Comparison of ENCODE assay signal across 34 cellular contexts in genomic region chr15:66982816-66983215, GRCh38.
"Had no signal": no experiment of that assay in that cellular context is flagged by ENCODE, and none has a peak within 500 bp of the region (broad histone marks: within the 10 kb centered on the region; RNA-seq: fewer than 3 reads in every experiment).

No MANE protein-coding gene starts in this region.

- H3K4me3 ChIP-seq: ascending aorta, cardiac muscle cell, K562, Peyer's patch had no signal

- DNase-seq: activated B cell treated with CpG ODN at 0.5 μM for 24 hours; activated CD4-positive, alpha-beta memory T cell treated with anti-CD3 and anti-CD28 coated beads for 36 hours; activated CD4-positive, alpha-beta T cell treated with anti-CD3 and anti-CD28 coated beads for 4 hours; activated CD4-positive, alpha-beta T cell treated with anti-CD3 and anti-CD28 coated beads, Interleukin-2, amount 50 U/mL, for 1 hour; activated CD4-positive, CD25-positive, alpha-beta regulatory T cell treated with anti-CD3 and anti-CD28 coated beads, Interleukin-2, amount 50 U/mL, for 72 hours; activated effector memory CD4-positive, alpha-beta T cell treated with anti-CD3 and anti-CD28 coated beads, Interleukin-2, amount 50 U/mL, for 16 hours; activated naive CD4-positive, alpha-beta T cell; activated naive CD4-positive, alpha-beta T cell treated with anti-CD3 and anti-CD28 coated beads, Interleukin-2, amount 50 U/mL, for 16 hours; activated naive CD8-positive, alpha-beta T cell treated with anti-CD3 and anti-CD28 coated beads for 36 hours; activated T-cell treated with anti-CD3 and anti-CD28 coated beads, Interleukin-2, amount 50 U/mL, for 1 hour; activated T-cell treated with anti-CD3 and anti-CD28 coated beads, Interleukin-2, amount 50 U/mL, for 72 hours; amygdala; MV-4-11; NCI-H1092; NCI-H1436 treated with DMSO at 0.1 percent for 48 hours; NCI-H1694 treated with DMSO at 0.1 percent for 48 hours; NCI-H2029; NCI-H345; NCI-H526; NCI-H748 treated with DMSO at 0.1 percent for 48 hours; NK-92 treated with Interleukin-12 subunit alpha and Interleukin-12 subunit beta, amount 100 ng/mL, for 24 hours; PC-3; Peyer's patch; SIG-M5; T-helper 1 cell; T-helper 2 cell; T-helper 9 cell had no signal

- H3K4me3 Mint-ChIP-seq: activated B cell treated with CpG ODN at 0.5 μM for 24 hours; activated CD4-positive, alpha-beta memory T cell treated with anti-CD3 and anti-CD28 coated beads for 36 hours; activated naive CD8-positive, alpha-beta T cell treated with anti-CD3 and anti-CD28 coated beads for 36 hours; activated T-cell treated with anti-CD3 and anti-CD28 coated beads, Interleukin-2, amount 50 U/mL, for 72 hours; activated T-helper 17 cell treated with anti-CD3 and anti-CD28 coated beads, Interleukin-2, amount 50 U/mL, for 72 hours; central memory CD8-positive, alpha-beta T cell had no signal

- H3K4me1 Mint-ChIP-seq: activated naive CD8-positive, alpha-beta T cell treated with anti-CD3 and anti-CD28 coated beads for 36 hours; activated T-helper 17 cell treated with anti-CD3 and anti-CD28 coated beads, Interleukin-2, amount 50 U/mL, for 72 hours had no signal

- H3K27ac Mint-ChIP-seq: activated B cell treated with CpG ODN at 0.5 μM for 24 hours; activated CD4-positive, alpha-beta memory T cell treated with anti-CD3 and anti-CD28 coated beads for 36 hours; activated naive CD8-positive, alpha-beta T cell treated with anti-CD3 and anti-CD28 coated beads for 36 hours; activated T-cell treated with anti-CD3 and anti-CD28 coated beads, Interleukin-2, amount 50 U/mL, for 72 hours; activated T-helper 17 cell treated with anti-CD3 and anti-CD28 coated beads, Interleukin-2, amount 50 U/mL, for 72 hours had no signal

- ATAC-seq: activated T-cell treated with anti-CD3 and anti-CD28 coated beads, Interleukin-2, amount 50 U/mL, for 72 hours; activated T-helper 17 cell treated with anti-CD3 and anti-CD28 coated beads, Interleukin-2, amount 50 U/mL, for 72 hours; K562; PC-3; Right ventricle myocardium inferior; SK-N-SH treated with all-trans-retinoic acid at 6 μM for 48 hours had no signal

- H3K9me3 Mint-ChIP-seq: activated B cell treated with CpG ODN at 0.5 μM for 24 hours; activated CD4-positive, alpha-beta memory T cell treated with anti-CD3 and anti-CD28 coated beads for 36 hours; activated naive CD8-positive, alpha-beta T cell treated with anti-CD3 and anti-CD28 coated beads for 36 hours; central memory CD8-positive, alpha-beta T cell had no signal

- H3K36me3 Mint-ChIP-seq: activated CD4-positive, alpha-beta memory T cell treated with anti-CD3 and anti-CD28 coated beads for 36 hours; activated naive CD8-positive, alpha-beta T cell treated with anti-CD3 and anti-CD28 coated beads for 36 hours had no signal
